Comparison of ENCODE assay signal across 8 cellular contexts in the genomic region with DNA sequence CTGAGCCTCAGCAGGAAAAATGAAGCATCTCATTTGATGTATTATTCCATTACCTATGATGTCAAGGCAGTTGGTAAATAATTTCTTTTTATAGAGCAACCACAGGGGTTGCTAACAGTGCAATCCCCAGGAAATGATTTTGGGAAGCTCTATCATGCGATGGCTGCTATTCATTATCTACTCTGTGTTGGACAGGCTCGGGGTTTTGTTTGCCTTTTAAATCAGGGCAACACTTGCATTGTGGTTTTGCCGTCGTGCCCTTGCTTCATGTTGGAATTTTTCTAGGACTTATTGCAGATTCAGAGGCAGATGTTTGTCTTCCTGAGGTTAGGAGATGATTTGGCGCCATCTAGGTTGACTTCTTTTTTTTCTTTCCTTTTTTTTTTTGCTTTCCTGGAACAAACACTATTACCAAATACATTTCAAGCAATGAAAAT.
DNase-seq lines count a peak whose midpoint lies in the region; ATAC-seq, FAIRE-seq and TF ChIP-seq lines count a peak whose summit lies in the region.
"Had no signal": no experiment of that assay in that cellular context is flagged by ENCODE, and none has a peak within 500 bp of the region (broad histone marks: within the 10 kb centered on the region; RNA-seq: fewer than 3 reads in every experiment).

No MANE protein-coding gene starts in this region.

- peak overlapping the region; percentile 96 for H3K27ac ChIP-seq in GM23248

- peaks cover 74% of the 10 kb centered on the region for H3F3A ChIP-seq in GM23248 (ENCODE audit: insufficient read depth)

- peak; percentile 96 for DNase-seq in GM23248
- peak; percentile 90 for DNase-seq in NCI-H226
- DNase-seq in retinal pigment epithelial cell (ENCODE audit: low read depth), result no peak
- no peak for DNase-seq in NOMO-1 treated with DMSO at 0.1 percent for 48 hours (lab: John Stamatoyannopoulos, UW; ENCODE audit: unreplicated experiment)
- DNase-seq in middle frontal gyrus (ENCODE audit: extremely low spot score, low spot score), result no peak
- DNase-seq: midbrain had no signal

- no peaks in the 10 kb centered on the region for H3K9me2 ChIP-seq in GM23248 (ENCODE audit: insufficient read depth)

- H4K20me1 ChIP-seq in GM23248 (ENCODE audit: insufficient read depth), result no peaks in the 10 kb centered on the region

- peak overlapping the region; percentile 73 for H3K9ac ChIP-seq in GM23248

- H2AFZ ChIP-seq in GM23248, result no peak overlapping the region

- peak overlapping the region; percentile 78 for H3K4me2 ChIP-seq in GM23248 (ENCODE audit: unreplicated experiment)

- ATAC-seq in GM19397 (IDR thresholded peaks at IDR 0.05; ENCODE audit: unreplicated experiment), result no peak

- H3K9me3 ChIP-seq in GM23248 (ENCODE audit: low read depth), result no peaks in the 10 kb centered on the region

- H3K4me1 ChIP-seq in GM23248 (ENCODE audit: insufficient read depth), result peaks cover 86% of the 10 kb centered on the region

- in situ Hi-C loops in GM23248 (cut with MboI), result loop anchor here (10.0 to 25.0 kb wide), 2 partner anchors 116 to 229 kb away; no protein-coding TSS in a partner anchor

- FAIRE-seq in endometrium (lab: Jason Lieb, UNC), result peak; percentile 92

- 0 to 1% methylated on average over 5 of the region's 5 CpGs for WGBS in GM23248 (ENCODE audit: low coverage in 1 of 2, low lambda C conversion rate in 2 of 2, missing lambda C conversion rate in 2 of 2), 2 experiments

- no peaks in the 10 kb centered on the region for H3K36me3 ChIP-seq in GM23248 (ENCODE audit: low read depth)

- H3K79me2 ChIP-seq in GM23248 (ENCODE audit: insufficient read depth), result peaks cover 73% of the 10 kb centered on the region

- TF ChIP-seq CTCF in retinal pigment epithelial cell (conservative IDR thresholded peaks at IDR 0.05; ENCODE audit: low read depth, low read length), result peak; percentile 34

- H3K4me3 ChIP-seq in GM23248 (peak overlapping the region; percentile 57), retinal pigment epithelial cell (ENCODE audit: low read length) (no peak overlapping the region)

- no peaks in the 10 kb centered on the region for H3K27me3 ChIP-seq in GM23248 (replicated peaks; ENCODE audit: insufficient read depth)

Comparison
In these comparisons a context has a peak if more than half of its experiments do, and no peak if none do; other contexts are left out.
1. DNase-seq: peak in GM23248 (single experiment) and NCI-H226 (single experiment); none in retinal pigment epithelial cell (single experiment), NOMO-1 treated with DMSO at 0.1 percent for 48 hours (single experiment) and middle frontal gyrus (single experiment).